In genomic region chr10:13955426-13955825, GRCh38 we compare ENCODE assay signal across 32 cellular contexts.
"Had no signal": no experiment of that assay in that cellular context is flagged by ENCODE, and none has a peak within 500 bp of the region (broad histone marks: within the 10 kb centered on the region; RNA-seq: fewer than 3 reads in every experiment).

No MANE protein-coding gene starts in this region.

- H3K4me3 ChIP-seq: K562, SJSA1 had no signal

- H3K27ac Mint-ChIP-seq: activated B cell treated with CpG ODN at 0.5 μM for 24 hours; activated CD4-positive, alpha-beta memory T cell treated with anti-CD3 and anti-CD28 coated beads for 36 hours; activated naive CD8-positive, alpha-beta T cell treated with anti-CD3 and anti-CD28 coated beads for 36 hours; activated T-helper 17 cell treated with anti-CD3 and anti-CD28 coated beads, Interleukin-2, amount 50 U/mL, for 72 hours had no signal

- H3K4me3 Mint-ChIP-seq: activated B cell treated with CpG ODN at 0.5 μM for 24 hours; activated CD4-positive, alpha-beta memory T cell treated with anti-CD3 and anti-CD28 coated beads for 36 hours; activated naive CD8-positive, alpha-beta T cell treated with anti-CD3 and anti-CD28 coated beads for 36 hours; activated T-cell treated with anti-CD3 and anti-CD28 coated beads, Interleukin-2, amount 50 U/mL, for 4 hours; activated T-helper 17 cell treated with anti-CD3 and anti-CD28 coated beads, Interleukin-2, amount 50 U/mL, for 72 hours had no signal

- FAIRE-seq: K562 had no signal

- H3K36me3 ChIP-seq: brain microvascular endothelial cell, SJSA1 had no signal

- H3K27ac ChIP-seq: brain microvascular endothelial cell, SJSA1, VCaP had no signal

- H3K9me3 ChIP-seq: SJSA1 had no signal

- H3K27me3 ChIP-seq: brain microvascular endothelial cell, SJSA1 had no signal

- H3K36me3 Mint-ChIP-seq: activated CD4-positive, alpha-beta memory T cell treated with anti-CD3 and anti-CD28 coated beads for 36 hours; activated naive CD8-positive, alpha-beta T cell treated with anti-CD3 and anti-CD28 coated beads for 36 hours had no signal

- ATAC-seq: activated T-cell treated with anti-CD3 and anti-CD28 coated beads, Interleukin-2, amount 50 U/mL, for 4 hours; activated T-helper 17 cell treated with anti-CD3 and anti-CD28 coated beads, Interleukin-2, amount 50 U/mL, for 72 hours; K562; Panc1 had no signal

- H3K4me1 Mint-ChIP-seq: activated B cell treated with CpG ODN at 0.5 μM for 24 hours; activated naive CD8-positive, alpha-beta T cell treated with anti-CD3 and anti-CD28 coated beads for 36 hours; activated T-helper 17 cell treated with anti-CD3 and anti-CD28 coated beads, Interleukin-2, amount 50 U/mL, for 72 hours had no signal

- DNase-seq: activated B cell treated with CpG ODN at 0.5 μM for 24 hours; activated CD4-positive, alpha-beta memory T cell treated with anti-CD3 and anti-CD28 coated beads for 36 hours; activated CD4-positive, alpha-beta T cell treated with anti-CD3 and anti-CD28 coated beads for 4 hours; activated CD4-positive, alpha-beta T cell treated with anti-CD3 and anti-CD28 coated beads, Interleukin-2, amount 50 U/mL, for 1 hour; activated CD4-positive, CD25-positive, alpha-beta regulatory T cell treated with anti-CD3 and anti-CD28 coated beads, Interleukin-2, amount 50 U/mL, for 72 hours; activated CD8-positive, alpha-beta memory T cell treated with anti-CD3 and anti-CD28 coated beads, Interleukin-2, amount 50 U/mL, for 4 hours; activated effector memory CD4-positive, alpha-beta T cell treated with anti-CD3 and anti-CD28 coated beads, Interleukin-2, amount 50 U/mL, for 16 hours; activated naive CD4-positive, alpha-beta T cell; activated naive CD4-positive, alpha-beta T cell treated with anti-CD3 and anti-CD28 coated beads, Interleukin-2, amount 50 U/mL, for 16 hours; activated naive CD8-positive, alpha-beta T cell treated with anti-CD3 and anti-CD28 coated beads for 36 hours; activated T-cell treated with anti-CD3 and anti-CD28 coated beads for 4 hours; activated T-cell treated with anti-CD3 and anti-CD28 coated beads, Interleukin-2, amount 50 U/mL, for 4 hours; amniotic stem cell; aorta; brain microvascular endothelial cell; NCI-H1105 treated with DMSO at 0.1 percent for 48 hours; NCI-H1436 treated with DMSO at 0.1 percent for 48 hours; NCI-H1694 treated with DMSO at 0.1 percent for 48 hours; NCI-H2029; NCI-H345; NCI-H524 treated with DMSO at 0.1 percent for 48 hours; RPMI8226; SHP77 treated with DMSO at 0.1 percent for 48 hours; SW 1271; T-helper 1 cell; T-helper 2 cell; T-helper 9 cell had no signal
